ENCODE assay signal across 9 cellular contexts in genomic region chr15:69298354-69298696, GRCh38. TPM values are rescaled to one million over a fixed set of nuclear protein-coding genes. Genes with fewer than 3 reads are reported as not detected.
DNase-seq lines count a peak whose midpoint lies in the region; TF ChIP-seq lines count a peak whose summit lies in the region.
"Had no signal": no experiment of that assay in that cellular context is flagged by ENCODE, and none has a peak within 500 bp of the region (broad histone marks: within the 10 kb centered on the region; RNA-seq: fewer than 3 reads in every experiment).

No MANE protein-coding gene starts in this region.

- H3K27me3 Mint-ChIP-seq in CD8-positive, alpha-beta memory T cell, result peaks cover 44 to 50% of the 10 kb centered on the region in 2 donors
- H3K27me3 Mint-ChIP-seq in osteocyte (ENCODE audit: unreplicated experiment), result peaks cover 5% of the 10 kb centered on the region

- no peaks in the 10 kb centered on the region for H3K36me3 ChIP-seq in CD8-positive, alpha-beta memory T cell (ENCODE audit: insufficient read depth, low read length)
- H3K36me3 ChIP-seq in left ventricle myocardium inferior, result no peaks in the 10 kb centered on the region
- no peaks in the 10 kb centered on the region for H3K36me3 ChIP-seq in vagina
- H3K36me3 ChIP-seq: uterus had no signal

- H3K9me3 Mint-ChIP-seq in CD8-positive, alpha-beta memory T cell, result peaks cover 0 to 2% (median 0%) of the 10 kb centered on the region in 5 donors
- no peaks in the 10 kb centered on the region for H3K9me3 Mint-ChIP-seq in osteocyte (ENCODE audit: unreplicated experiment)

- no peak overlapping the region for H3K27ac Mint-ChIP-seq in CD8-positive, alpha-beta memory T cell
- H3K27ac Mint-ChIP-seq in osteocyte (ENCODE audit: unreplicated experiment), result no peak overlapping the region

- H3K9me3 ChIP-seq in CD8-positive, alpha-beta memory T cell (ENCODE audit: low read length), result no peaks in the 10 kb centered on the region
- no peaks in the 10 kb centered on the region for H3K9me3 ChIP-seq in left ventricle myocardium inferior (replicated peaks)
- no peaks in the 10 kb centered on the region for H3K9me3 ChIP-seq in vagina
- H3K9me3 ChIP-seq: uterus had no signal

- peaks cover 28% of the 10 kb centered on the region for H3K27me3 ChIP-seq in CD8-positive, alpha-beta memory T cell (ENCODE audit: insufficient read depth, low read length, poor library complexity, severe bottlenecking)
- H3K27me3 ChIP-seq in left ventricle myocardium inferior (ENCODE audit: low read depth) (peaks cover 25% of the 10 kb centered on the region), vagina (no peaks in the 10 kb centered on the region)

- POLR2A ChIA-PET in CD8-positive, alpha-beta memory T cell (lab: Charles Lee), result no interaction called here

- no peaks in the 10 kb centered on the region for H3K4me1 ChIP-seq in CD8-positive, alpha-beta memory T cell (ENCODE audit: insufficient read depth, low read length)
- H3K4me1 ChIP-seq in left ventricle myocardium inferior, result peaks cover 23% of the 10 kb centered on the region
- peaks cover 14% of the 10 kb centered on the region for H3K4me1 ChIP-seq in vagina

- peak overlapping the region in 4 of 7 donors; percentile 35 to 75 (median 46) for H3K4me3 Mint-ChIP-seq in CD8-positive, alpha-beta memory T cell
- H3K4me3 Mint-ChIP-seq in osteocyte (ENCODE audit: unreplicated experiment), result peak overlapping the region; percentile 66

- no peaks in the 10 kb centered on the region for H3K36me3 Mint-ChIP-seq in CD8-positive, alpha-beta memory T cell
- no peaks in the 10 kb centered on the region for H3K36me3 Mint-ChIP-seq in osteocyte (ENCODE audit: unreplicated experiment)

- no peak overlapping the region for H3K4me3 ChIP-seq in CD8-positive, alpha-beta memory T cell (ENCODE audit: low read length)
- H3K4me3 ChIP-seq in left ventricle myocardium inferior (peak overlapping the region; percentile 80), vagina (peak overlapping the region in 1 of 2 donors; percentile 49)

- intact Hi-C loops in left ventricle myocardium inferior (cut with micrococcal nuclease), result no loop called here
- intact Hi-C loops in vagina (cut with DNase I), result no loop called here

- H3K27ac ChIP-seq in CD8-positive, alpha-beta memory T cell (ENCODE audit: low read depth, low read length), result no peak overlapping the region
- H3K27ac ChIP-seq in VCaP (peak overlapping the region; percentile 44; the same call in 1 of the 2 replicates), left ventricle myocardium inferior (replicated peaks) (peak overlapping the region; percentile 63), vagina (no peak overlapping the region)
- H3K27ac ChIP-seq: uterus had no signal

- CTCF ChIA-PET in CD8-positive, alpha-beta memory T cell (lab: Charles Lee), result no interaction called here

- TF ChIP-seq CTCF in VCaP (conservative IDR thresholded peaks at IDR 0.05), result no peak
- TF ChIP-seq CTCF in left ventricle myocardium inferior (IDR thresholded peaks at IDR 0.05; ENCODE audit: borderline replicate concordance), result no peak
- TF ChIP-seq CTCF in osteocyte (IDR thresholded peaks at IDR 0.05), result no peak
- TF ChIP-seq CTCF in vagina (IDR thresholded peaks at IDR 0.05), result no peak

- no peak for TF ChIP-seq POLR2A in vagina (IDR thresholded peaks at IDR 0.05)

- DNase-seq in CD8-positive, alpha-beta memory T cell, result no peak
- no peak for DNase-seq in left ventricle myocardium inferior
- no peak for DNase-seq in osteocyte (ENCODE audit: extremely low spot score, unreplicated experiment)
- no peak for DNase-seq in SHP77 treated with DMSO at 0.1 percent for 48 hours (lab: John Stamatoyannopoulos, UW)
- DNase-seq in DMS153 (lab: John Stamatoyannopoulos, UW), result no peak
- DNase-seq in NCI-H1417 (lab: John Stamatoyannopoulos, UW), result no peak
- no peak for DNase-seq in vagina (ENCODE audit: extremely low spot score in 2 of 2)
- DNase-seq: uterus had no signal

- H3K4me1 Mint-ChIP-seq in CD8-positive, alpha-beta memory T cell, result peaks cover 3 to 4% (median 4%) of the 10 kb centered on the region in 3 donors
- peaks cover 5% of the 10 kb centered on the region for H3K4me1 Mint-ChIP-seq in osteocyte (ENCODE audit: unreplicated experiment)

RNA-seq across cellular contexts. Expression of gene PAQR5, which starts 0.4 kb away (rescaled TPM):
- not detected for total RNA-seq in CD8-positive, alpha-beta memory T cell
- polyA plus RNA-seq in CD8-positive, alpha-beta memory T cell, result not detected
- 0.63 TPM for total RNA-seq in left ventricle myocardium inferior
- total RNA-seq in osteocyte, result 1.5 and 2.0 TPM in 2 replicates
- total RNA-seq in vagina, result 9.1 TPM

Comparison
In these comparisons a context has a peak if more than half of its experiments do, and no peak if none do; other contexts are left out.
1. H3K27ac ChIP-seq: peak in VCaP (single experiment) and left ventricle myocardium inferior (single experiment); none in CD8-positive, alpha-beta memory T cell (single experiment) and vagina (single experiment).